ENCODE assay signal across 1 cellular context in the genomic region with DNA sequence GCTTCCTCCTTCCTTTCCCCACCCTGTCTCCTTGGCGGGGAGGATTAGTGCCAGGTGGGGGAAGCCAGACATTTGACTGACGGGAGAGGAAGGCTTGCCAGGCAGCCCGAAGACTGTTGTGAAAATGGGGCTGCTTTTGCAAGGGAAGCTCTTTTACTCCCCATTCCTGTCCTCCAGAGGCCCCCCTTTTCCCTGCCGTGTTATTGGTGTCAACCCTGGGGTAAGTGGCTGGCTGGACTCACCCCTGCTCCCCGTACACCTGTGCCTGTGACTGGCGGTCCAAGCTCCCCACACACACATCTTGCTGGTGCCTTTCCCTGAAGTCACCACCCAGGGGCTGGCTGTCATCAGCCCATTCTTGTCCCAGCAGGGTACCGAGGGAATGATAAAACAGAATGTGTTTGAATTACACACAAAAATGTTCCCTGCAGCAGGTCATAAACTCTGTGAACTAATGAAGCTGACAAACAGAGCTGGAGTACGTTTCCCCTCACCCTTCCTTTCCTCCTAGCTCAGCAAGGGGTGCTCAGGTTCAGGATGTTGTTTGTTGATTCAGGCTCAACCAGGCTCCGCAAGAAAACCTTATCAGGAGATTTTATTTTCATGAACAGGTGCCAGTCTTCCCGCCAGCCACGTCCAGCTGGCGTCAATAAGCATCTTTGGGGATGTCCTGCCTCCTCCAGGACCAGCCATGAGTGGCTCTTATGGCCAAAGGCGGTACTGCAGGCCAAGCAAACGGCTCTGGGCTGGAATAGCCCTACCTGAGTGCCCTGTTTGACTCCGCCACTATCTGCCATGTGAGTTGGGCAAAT.
TF ChIP-seq lines count a peak whose summit lies in the region.

No MANE protein-coding gene starts in this region.

TF ChIP-seq in endothelial cell of umbilical vein, 7 proteins besides CTCF, POLR2A, EP300 and RAD21:
- no peak for TF ChIP-seq EZH2 (IDR thresholded peaks at IDR 0.05; ENCODE audit: borderline replicate concordance, low read depth, low read length, severe bottlenecking)
- no peak for TF ChIP-seq MYC (IDR thresholded peaks at IDR 0.05; ENCODE audit: low read depth, low read length)
- TF ChIP-seq POLR2AphosphoS5 (IDR thresholded peaks at IDR 0.05; ENCODE audit: insufficient read depth, low read depth, low read length) = no peak
- TF ChIP-seq GATA2 (IDR thresholded peaks at IDR 0.05; ENCODE audit: insufficient read depth, insufficient read length, low read depth, low read length) = no peak
- TF ChIP-seq JUN (IDR thresholded peaks at IDR 0.05; ENCODE audit: borderline replicate concordance, insufficient read depth, insufficient read length, low read depth) = no peak
- TF ChIP-seq, protein P1, sequence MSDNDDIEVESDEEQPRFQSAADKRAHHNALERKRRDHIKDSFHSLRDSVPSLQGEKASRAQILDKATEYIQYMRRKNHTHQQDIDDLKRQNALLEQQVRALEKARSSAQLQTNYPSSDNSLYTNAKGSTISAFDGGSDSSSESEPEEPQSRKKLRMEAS (IDR thresholded peaks at IDR 0.05; ENCODE audit: insufficient read depth, insufficient read length) = no peak
- no peak for TF ChIP-seq FOS (IDR thresholded peaks at IDR 0.05; ENCODE audit: borderline replicate concordance, insufficient read depth, low read length)
TF ChIP-seq in endothelial cell of umbilical vein: peak in this region for 0.
